Comparison of ENCODE assay signal across 11 cellular contexts in the genomic region with DNA sequence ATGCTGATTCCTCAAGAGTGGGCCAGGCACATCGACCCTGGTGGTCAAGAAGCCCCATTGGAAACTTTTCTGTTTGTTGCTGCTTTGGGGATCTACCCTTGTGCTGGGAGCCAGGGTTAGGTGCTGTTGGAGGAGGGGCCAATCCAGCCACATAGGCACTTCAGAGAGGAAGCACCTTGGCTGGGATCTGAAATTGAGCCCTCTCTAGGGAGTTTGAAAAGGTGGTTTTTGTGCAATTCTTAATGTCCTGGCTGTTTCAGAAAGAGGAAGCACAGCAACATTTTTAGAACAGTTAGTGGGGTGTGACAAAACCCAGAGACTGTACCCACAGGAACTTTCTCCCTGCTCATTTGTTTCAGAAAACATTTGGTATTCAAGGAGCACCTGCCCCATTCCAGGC. TPM values are rescaled to one million over a fixed set of nuclear protein-coding genes. Genes with fewer than 3 reads are reported as not detected.
A peak's percentile ranks its signal among the peaks of the same experiment; 100 is the strongest.
DNase-seq lines count a peak whose midpoint lies in the region; ATAC-seq and FAIRE-seq lines count a peak whose summit lies in the region.
"Had no signal": no experiment of that assay in that cellular context is flagged by ENCODE, and none has a peak within 500 bp of the region (broad histone marks: within the 10 kb centered on the region; RNA-seq: fewer than 3 reads in every experiment).

No MANE protein-coding gene starts in this region.

- no peaks in the 10 kb centered on the region for H3K4me1 Mint-ChIP-seq in T-helper 17 cell
- H3K4me1 Mint-ChIP-seq in natural killer cell treated with Interleukin-12 subunit alpha and Interleukin-12 subunit beta and Interleukin-15 and Interleukin-18, amount 100 ng/mL, for 72 hours (ENCODE audit: low read depth in 2 of 2): no peaks in the 10 kb centered on the region

- H3K9me3 ChIP-seq in T-helper 17 cell (ENCODE audit: control insufficient read depth, low read length, poor library complexity, severe bottlenecking): no peaks in the 10 kb centered on the region

- ATAC-seq in GM21515 (IDR thresholded peaks at IDR 0.05; ENCODE audit: unreplicated experiment) (peak; percentile 74), HG03196 (IDR thresholded peaks at IDR 0.05; ENCODE audit: unreplicated experiment) (peak; percentile 79), T-helper 17 cell (peak; percentile 71)
- ATAC-seq in natural killer cell treated with Interleukin-12 subunit alpha and Interleukin-12 subunit beta and Interleukin-15 and Interleukin-18, amount 100 ng/mL, for 72 hours: no peak

- no peaks in the 10 kb centered on the region for H3K27me3 Mint-ChIP-seq in T-helper 17 cell
- peaks cover 2 to 11% of the 10 kb centered on the region in 2 donors for H3K27me3 Mint-ChIP-seq in natural killer cell treated with Interleukin-12 subunit alpha and Interleukin-12 subunit beta and Interleukin-15 and Interleukin-18, amount 100 ng/mL, for 72 hours

- H3K36me3 Mint-ChIP-seq in T-helper 17 cell (ENCODE audit: low read depth): no peaks in the 10 kb centered on the region
- H3K36me3 Mint-ChIP-seq in natural killer cell treated with Interleukin-12 subunit alpha and Interleukin-12 subunit beta and Interleukin-15 and Interleukin-18, amount 100 ng/mL, for 72 hours: no peaks in the 10 kb centered on the region

- peak; percentile 30 for DNase-seq in GM18507 (ENCODE audit: extremely low spot score, insufficient read length, low read depth)
- no peak for DNase-seq in T-helper 17 cell
- DNase-seq in hepatic stellate cell (ENCODE audit: low spot score): no peak
- no peak for DNase-seq in natural killer cell treated with Interleukin-12 subunit alpha and Interleukin-12 subunit beta and Interleukin-15 and Interleukin-18, amount 100 ng/mL, for 72 hours (ENCODE audit: low spot score)
- DNase-seq in NCI-H1694 treated with DMSO at 0.1 percent for 48 hours (lab: John Stamatoyannopoulos, UW): no peak
- no peak for DNase-seq in T-helper 1 cell
- DNase-seq: islet precursor cell had no signal

- peak; percentile 98 for FAIRE-seq in GM18507 (lab: Jason Lieb, UNC)
- FAIRE-seq: HTR-8/SVneo had no signal

- no peak overlapping the region for H3K4me3 Mint-ChIP-seq in T-helper 17 cell
- H3K4me3 Mint-ChIP-seq in natural killer cell treated with Interleukin-12 subunit alpha and Interleukin-12 subunit beta and Interleukin-15 and Interleukin-18, amount 100 ng/mL, for 72 hours: no peak overlapping the region

- H3K27ac Mint-ChIP-seq in T-helper 17 cell: no peak overlapping the region
- H3K27ac Mint-ChIP-seq in natural killer cell treated with Interleukin-12 subunit alpha and Interleukin-12 subunit beta and Interleukin-15 and Interleukin-18, amount 100 ng/mL, for 72 hours: no peak overlapping the region
- H3K27ac Mint-ChIP-seq: progenitor cell of endocrine pancreas had no signal

- H3K9me3 Mint-ChIP-seq in natural killer cell treated with Interleukin-12 subunit alpha and Interleukin-12 subunit beta and Interleukin-15 and Interleukin-18, amount 100 ng/mL, for 72 hours: no peaks in the 10 kb centered on the region

RNA-seq across cellular contexts. Expression of gene BEND5, which starts 17.2 kb away (rescaled TPM):
- under 1 TPM; 0.70 to 0.92 TPM for total RNA-seq in T-helper 17 cell
- 1 to 10 TPM in 1 of 2 donors, under 1 TPM in 1; 0.95 to 3.7 TPM for total RNA-seq in natural killer cell treated with Interleukin-12 subunit alpha and Interleukin-12 subunit beta and Interleukin-15 and Interleukin-18, amount 100 ng/mL, for 72 hours

Comparison
In these comparisons a context has a peak if more than half of its experiments do, and no peak if none do; other contexts are left out.
1. ATAC-seq: peak in GM21515 (single experiment), HG03196 (single experiment) and T-helper 17 cell (single experiment); none in natural killer cell treated with Interleukin-12 subunit alpha and Interleukin-12 subunit beta and Interleukin-15 and Interleukin-18, amount 100 ng/mL, for 72 hours (0 of 2).